8 cellular contexts compared by ENCODE assay signal in the genomic region with DNA sequence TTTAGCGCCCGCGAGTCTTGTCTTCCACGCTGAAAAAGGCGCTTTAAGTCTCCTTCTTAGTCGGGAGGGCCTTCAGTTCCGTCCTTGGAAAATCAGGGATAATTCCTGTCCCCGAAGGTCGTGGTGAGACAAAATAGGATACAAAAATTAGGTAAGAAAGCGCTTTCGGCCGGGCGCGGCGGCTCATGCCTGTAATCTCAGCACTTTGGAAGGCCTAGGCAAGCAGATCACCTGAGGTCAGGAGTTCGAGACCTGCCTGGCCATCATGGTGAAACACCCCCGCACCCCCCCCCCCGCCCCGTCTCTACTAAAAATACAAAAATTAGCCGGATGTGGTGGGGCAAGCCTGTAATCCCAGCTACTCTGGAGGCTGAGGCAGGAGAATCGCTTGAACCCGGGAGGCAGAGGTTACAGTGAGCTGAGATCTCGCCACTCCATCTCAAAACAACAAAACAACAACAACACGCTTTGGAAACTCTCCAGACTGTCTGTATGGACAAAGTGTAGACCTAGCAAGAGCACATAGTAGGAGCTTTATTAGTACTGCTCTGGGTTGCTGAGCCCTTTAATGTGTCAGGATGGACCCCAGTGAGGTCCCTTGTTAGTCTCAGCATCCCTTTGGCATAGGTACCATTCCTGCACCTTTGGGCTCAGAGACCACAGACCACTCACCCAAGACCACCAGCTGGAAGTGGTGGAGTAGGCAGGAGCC. TPM values are rescaled to one million over a fixed set of nuclear protein-coding genes. Genes with fewer than 3 reads are reported as not detected.
DNase-seq lines count a peak whose midpoint lies in the region; ATAC-seq and TF ChIP-seq lines count a peak whose summit lies in the region.

No MANE protein-coding gene starts in this region.

- H3K4me3 ChIP-seq in heart right ventricle (peak overlapping the region; percentile 32 to 65 (median 58)), mammary epithelial cell (replicated peaks in 1 of 3; ENCODE audit: insufficient read depth in 1 of 3, low read depth in 2 of 3, low read length in 3 of 3) (peak overlapping the region; percentile 51 to 84 (median 77)), mesodermal cell (ENCODE audit: extremely low read depth, insufficient read depth, low read length, poor library complexity, severe bottlenecking) (peak overlapping the region; percentile 32), urinary bladder (ENCODE audit: low read depth, low read length) (peak overlapping the region; percentile 81)

- H3K36me3 ChIP-seq in heart right ventricle (no peaks in the 10 kb centered on the region), mammary epithelial cell (ENCODE audit: insufficient read depth, low read length) (no peaks in the 10 kb centered on the region), mesodermal cell (ENCODE audit: control insufficient read depth, insufficient read depth, low read length) (no peaks in the 10 kb centered on the region), urinary bladder (ENCODE audit: insufficient read depth) (no peaks in the 10 kb centered on the region)

- DNase-seq in heart right ventricle (no peak), left cardiac atrium (no peak), mammary epithelial cell (no peak), SW 1271 (lab: John Stamatoyannopoulos, UW) (no peak), AG08395 (ENCODE audit: low spot score) (no peak)

- dilution Hi-C loops in mammary epithelial cell (cut with HindIII; ENCODE audit: low sequenced_read_pairs): no loop called here

- CTCF ChIA-PET in mammary epithelial cell (lab: Charles Lee; ENCODE audit: low non-redundant PET): no interaction called here

- in situ Hi-C loops in mammary epithelial cell (cut with MboI; ENCODE audit: low sequenced_read_pairs in 2 of 2): no loop called here

- H3K9me3 ChIP-seq in heart right ventricle (no peaks in the 10 kb centered on the region), mammary epithelial cell (replicated peaks; ENCODE audit: insufficient read depth, low read length) (no peaks in the 10 kb centered on the region), mesodermal cell (ENCODE audit: control insufficient read depth, low read length) (no peaks in the 10 kb centered on the region)

- H2AFZ ChIP-seq in mammary epithelial cell (ENCODE audit: low read depth, low read length): peak overlapping the region; percentile 95

- 44 to 50% methylated on average over 23 to 24 of the region's 24 CpGs for WGBS in heart right ventricle, 2 donors
- 35% methylated on average over 11 of the region's 24 CpGs for WGBS in mammary epithelial cell (ENCODE audit: low coverage, missing lambda C conversion rate)
- 53 to 56% methylated on average over 16 to 17 of the region's 24 CpGs for WGBS in mesodermal cell (ENCODE audit: insufficient coverage in 2 of 2), 2 experiments
- 48% methylated on average over 24 of the region's 24 CpGs for WGBS in urinary bladder

- H3K4me1 ChIP-seq in heart right ventricle (peaks cover 0 to 16% (median 8%) of the 10 kb centered on the region in 9 donors), mammary epithelial cell (ENCODE audit: insufficient read depth, low read length) (peaks cover 27% of the 10 kb centered on the region), mesodermal cell (ENCODE audit: control insufficient read depth, insufficient read depth, low read length, poor library complexity, severe bottlenecking) (no peaks in the 10 kb centered on the region), urinary bladder (ENCODE audit: insufficient read depth) (no peaks in the 10 kb centered on the region)

- H4K20me1 ChIP-seq in mammary epithelial cell (ENCODE audit: insufficient read depth, low read length): no peaks in the 10 kb centered on the region

- H3K4me2 ChIP-seq in mammary epithelial cell (ENCODE audit: insufficient read depth, low read depth, low read length): peak overlapping the region; percentile 100

- intact Hi-C loops in heart right ventricle (cut with DNase I): no loop called here
- intact Hi-C loops in left cardiac atrium (cut with DNase I): no loop called here
- intact Hi-C loops in mammary epithelial cell (cut with micrococcal nuclease): no loop called here

- H3K79me2 ChIP-seq in mammary epithelial cell (ENCODE audit: insufficient read depth, low read length): peaks cover 12% of the 10 kb centered on the region

- TSS peak; percentile 66 for BruUV-seq in mammary epithelial cell (replicated peaks; lab: Mats Ljungman, UMichigan)

- peak overlapping the region; percentile 52 for H3K9ac ChIP-seq in mammary epithelial cell (ENCODE audit: insufficient read depth, low read length)

- TF ChIP-seq CTCF in heart right ventricle (IDR thresholded peaks at IDR 0.05) (no peak), mammary epithelial cell (conservative IDR thresholded peaks at IDR 0.05 in 1 of 2, IDR thresholded peaks at IDR 0.05 in 1 of 2; ENCODE audit: extremely low read depth in 1 of 2, insufficient read depth in 1 of 2, low read depth in 1 of 2, low read length in 2 of 2) (no peak)

- ATAC-seq in heart right ventricle (no peak), left cardiac atrium (no peak), GM21619 (IDR thresholded peaks at IDR 0.05; ENCODE audit: unreplicated experiment) (no peak)

- H3K27ac ChIP-seq in heart right ventricle (peak overlapping the region in 2 of 10 donors; percentile 46 to 50), mammary epithelial cell (ENCODE audit: insufficient read depth, low read depth, low read length) (peak overlapping the region; percentile 29), mesodermal cell (ENCODE audit: low read depth, low read length, severe bottlenecking) (no peak overlapping the region), urinary bladder (ENCODE audit: low read depth) (no peak overlapping the region)

- peaks cover 0 to 38% (median 3%) of the 10 kb centered on the region in 7 donors for H3K27me3 ChIP-seq in heart right ventricle
- no peaks in the 10 kb centered on the region for H3K27me3 ChIP-seq in mammary epithelial cell (ENCODE audit: insufficient read depth, low read length)

RNA-seq across cellular contexts. Expression of gene TMEM54, which starts 0.8 kb away (rescaled TPM):
- 10 to 100 TPM in 7 of 10 donors, 1 to 10 TPM in 3; 4.5 to 22.5 (median 10.8) TPM for total RNA-seq in heart right ventricle
- 10 to 100 TPM in 1 of 2 donors, 1 to 10 TPM in 1; 8.4 to 18.2 TPM for polyA plus RNA-seq in heart right ventricle
- 10 to 100 TPM; 11.4 to 11.5 TPM for total RNA-seq in left cardiac atrium
- 100 to 1,000 TPM in 1 of 2 donors, 10 to 100 TPM in 1; 35.5 to 101 TPM for total RNA-seq in mammary epithelial cell
- polyA plus RNA-seq in mammary epithelial cell: 158 TPM
- 85.8 TPM for polyA minus RNA-seq in mammary epithelial cell
- 35.4 TPM for polyA plus RNA-seq in mesodermal cell (2013, experiment 1 of 2)
- polyA plus RNA-seq in mesodermal cell (2013, experiment 2 of 2): 29.4 TPM
- total RNA-seq in urinary bladder: 12.8 TPM
- 67.8 TPM for polyA plus RNA-seq in urinary bladder

RNA-seq across cellular contexts. Expression of gene HPCA, which starts 15.7 kb away (rescaled TPM):
- not detected for total RNA-seq in heart right ventricle
- polyA plus RNA-seq in heart right ventricle: not detected
- total RNA-seq in left cardiac atrium: not detected
- total RNA-seq in mammary epithelial cell: not detected
- not detected for polyA plus RNA-seq in mammary epithelial cell
- polyA minus RNA-seq in mammary epithelial cell: not detected
- 0.59 TPM for polyA plus RNA-seq in mesodermal cell (2013, experiment 1 of 2)
- polyA plus RNA-seq in mesodermal cell (2013, experiment 2 of 2): 0.91 TPM
- not detected for total RNA-seq in urinary bladder
- polyA plus RNA-seq in urinary bladder: 0.29 TPM

RNA-seq across cellular contexts. Expression of gene FNDC5, which starts 31.3 kb away (rescaled TPM):
- total RNA-seq in heart right ventricle (100 to 1,000 TPM in 2 of 10 donors, 10 to 100 TPM in 8; 44.7 to 130 (median 73.5) TPM), left cardiac atrium (10 to 100 TPM; 74.3 to 92.5 TPM), mammary epithelial cell (not detected), urinary bladder (50.5 TPM)
- polyA plus RNA-seq in heart right ventricle (10 to 100 TPM; 12.4 to 75.1 TPM), mammary epithelial cell (not detected), urinary bladder (1.5 TPM)
- polyA minus RNA-seq in mammary epithelial cell: not detected
- 6.2 TPM for polyA plus RNA-seq in mesodermal cell (2013, experiment 1 of 2)
- polyA plus RNA-seq in mesodermal cell (2013, experiment 2 of 2): 8.2 TPM

Comparison
In these comparisons a context has a peak if more than half of its experiments do, and no peak if none do; other contexts are left out.
1. RNA of gene FNDC5, which starts 31.3 kb away (total RNA-seq): 74.3 to 92.5 TPM in left cardiac atrium, 44.7 to 130 TPM in heart right ventricle and 50.5 TPM in urinary bladder (single experiment); not detected in mammary epithelial cell; every median in the first group is over 10 times any median in the second.
2. Peak in every context shown above with its lines, with median percentiles within 50 percentile points of each other: H3K4me3 ChIP-seq.